In the genomic region with DNA sequence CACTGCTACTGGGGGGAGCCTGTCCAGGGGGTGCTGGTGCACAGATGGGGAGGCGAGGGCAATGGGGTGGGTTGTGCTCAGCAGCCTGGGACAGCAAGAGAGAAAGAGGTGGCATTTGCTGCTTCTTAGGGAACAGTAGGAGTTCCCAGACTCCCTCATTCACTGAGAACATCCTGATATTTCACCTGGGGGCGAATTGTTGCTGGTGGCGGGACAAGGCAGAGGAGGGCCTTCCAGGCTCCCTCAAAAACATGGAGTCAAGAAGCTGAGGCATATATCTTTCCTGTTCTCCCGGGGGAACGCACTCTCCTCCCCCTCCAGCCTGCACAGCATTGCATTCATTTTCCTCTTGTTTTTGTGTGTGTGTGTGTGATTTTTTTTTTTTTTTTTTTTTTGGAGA, we compare ENCODE assay signal across 28 cellular contexts.
"Had no signal": no experiment of that assay in that cellular context is flagged by ENCODE, and none has a peak within 500 bp of the region (broad histone marks: within the 10 kb centered on the region; RNA-seq: fewer than 3 reads in every experiment).

No MANE protein-coding gene starts in this region.

- H3K4me3 ChIP-seq: ascending aorta, breast epithelium, cardiac muscle cell, colonic mucosa had no signal

- H3K9me3 ChIP-seq: ascending aorta, breast epithelium, colonic mucosa had no signal

- H3K4me1 ChIP-seq: ascending aorta, breast epithelium, colonic mucosa had no signal

- H3K36me3 ChIP-seq: ascending aorta, breast epithelium, cardiac muscle cell, colonic mucosa, WERI-Rb-1 had no signal

- ATAC-seq: activated CD4-positive, CD25-positive, alpha-beta regulatory T cell treated with anti-CD3 and anti-CD28 coated beads, Interleukin-2, amount 50 U/mL, for 24 hours; activated naive CD4-positive, alpha-beta T cell treated with anti-CD3 and anti-CD28 coated beads, Interleukin-2, amount 50 U/mL, for 72 hours; activated T-cell treated with anti-CD3 and anti-CD28 coated beads, Interleukin-2, amount 50 U/mL, for 72 hours; esophagus mucosa; T-helper 17 cell had no signal

- H3K27me3 ChIP-seq: ascending aorta, breast epithelium, cardiac muscle cell, colonic mucosa had no signal

- DNase-seq: activated B cell treated with CpG ODN at 0.5 μM for 24 hours; activated CD4-positive, alpha-beta memory T cell treated with anti-CD3 and anti-CD28 coated beads, Interleukin-2, amount 10 ng/mL, durations not matched to agents 7 days and 5 days; activated CD4-positive, alpha-beta T cell treated with anti-CD3 and anti-CD28 coated beads, Interleukin-2, amount 10 ng/mL, durations not matched to agents 24 days and 14 days; activated CD4-positive, alpha-beta T cell treated with anti-CD3 and anti-CD28 coated beads, Interleukin-2, amount 50 U/mL, for 4 hours; activated CD8-positive, alpha-beta memory T cell treated with anti-CD3 and anti-CD28 coated beads, Interleukin-2, amount 50 U/mL, for 48 hours; activated gamma-delta T cell; activated naive CD4-positive, alpha-beta T cell; activated naive CD4-positive, alpha-beta T cell treated with anti-CD3 and anti-CD28 coated beads, Interleukin-2, amount 10 ng/mL, durations not matched to agents 7 days and 5 days; activated naive CD8-positive, alpha-beta T cell treated with anti-CD3 and anti-CD28 coated beads, Interleukin-2, amount 10 ng/mL, durations not matched to agents 7 days and 5 days; activated T-cell treated with anti-CD3 and anti-CD28 coated beads for 4 hours; activated T-cell treated with anti-CD3 and anti-CD28 coated beads, Interleukin-2, amount 50 U/mL, for 24 hours; activated T-cell treated with anti-CD3 and anti-CD28 coated beads, Interleukin-2, amount 50 U/mL, for 72 hours; central memory CD4-positive, alpha-beta T cell; cerebellar nuclear complex; colonic mucosa; effector CD8-positive, alpha-beta T cell; endodermal cell; foreskin fibroblast; head of caudate nucleus; T-helper 17 cell; T1000; WERI-Rb-1 had no signal

- H3K27ac ChIP-seq: ascending aorta, breast epithelium, cardiac muscle cell, colonic mucosa, WERI-Rb-1 had no signal
